In the genomic region with DNA sequence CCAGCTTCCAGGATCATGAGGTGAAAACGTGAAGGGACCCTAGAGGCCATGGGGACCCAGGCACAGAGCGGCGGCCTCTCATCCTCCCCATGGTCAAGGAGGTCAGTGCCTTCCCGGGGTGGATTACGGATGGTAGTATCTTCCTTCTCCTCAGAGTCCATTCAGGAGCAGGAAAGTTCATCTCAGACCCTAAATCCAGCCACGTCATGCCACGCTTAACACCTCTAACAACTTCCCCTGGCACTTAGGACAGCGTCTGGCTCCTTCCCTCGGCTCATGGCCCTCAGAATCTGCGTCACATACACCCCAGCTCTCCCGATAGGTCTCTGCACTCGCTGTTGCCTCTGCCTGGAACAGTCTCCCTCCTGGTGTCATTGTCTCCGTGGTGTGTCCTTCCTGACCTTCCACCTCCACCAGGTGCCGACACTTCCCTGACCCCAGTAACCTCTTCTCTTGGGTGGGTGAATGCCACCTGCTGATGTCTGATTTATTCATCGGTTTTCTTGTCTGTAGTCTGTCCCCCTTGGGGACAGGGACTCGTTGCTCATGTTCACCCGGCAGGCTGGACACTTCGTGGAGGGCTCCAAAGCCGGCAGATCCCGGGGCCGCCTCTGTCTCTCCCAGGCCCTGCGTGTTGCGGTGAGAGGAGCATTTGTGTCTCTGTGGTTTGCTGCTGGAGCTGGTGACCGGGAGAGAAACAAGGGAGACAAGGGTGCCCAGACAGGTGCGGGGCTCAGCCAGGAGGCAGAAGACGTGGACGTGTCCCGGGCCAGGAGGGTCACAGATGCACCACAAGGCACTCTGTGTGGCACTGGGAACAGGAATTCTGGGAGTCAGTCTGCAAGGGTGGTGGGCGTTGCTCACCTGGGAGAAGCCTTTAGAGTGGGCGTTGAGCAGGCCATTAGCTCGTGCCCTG, we compare ENCODE assay signal across 16 cellular contexts. TPM values are rescaled to one million over a fixed set of nuclear protein-coding genes. Genes with fewer than 3 reads are reported as not detected.
DNase-seq lines count a peak whose midpoint lies in the region; FAIRE-seq and TF ChIP-seq lines count a peak whose summit lies in the region.
"Had no signal": no experiment of that assay in that cellular context is flagged by ENCODE, and none has a peak within 500 bp of the region (broad histone marks: within the 10 kb centered on the region; RNA-seq: fewer than 3 reads in every experiment).

No MANE protein-coding gene starts in this region.

- H3K4me1 Mint-ChIP-seq in activated CD4-positive, alpha-beta memory T cell treated with anti-CD3 and anti-CD28 coated beads, Interleukin-2, amount 10 ng/mL, durations not matched to agents 7 days and 5 days: peaks cover 64% of the 10 kb centered on the region
- H3K4me1 Mint-ChIP-seq in activated CD4-positive, alpha-beta memory T cell treated with anti-CD3 and anti-CD28 coated beads for 36 hours (ENCODE audit: low read depth): peaks cover 38% of the 10 kb centered on the region
- H3K4me1 Mint-ChIP-seq in dendritic cell treated with granulocyte-macrophage colony-stimulating factor and Interleukin-4, amounts not matched to agents 40 ng/mL and 50 ng/mL, for 4 days (ENCODE audit: low read depth): peaks cover 62% of the 10 kb centered on the region
- peaks cover 15% of the 10 kb centered on the region for H3K4me1 Mint-ChIP-seq in progenitor cell of endocrine pancreas (ENCODE audit: low read depth)

- no peak for TF ChIP-seq EP300 in Ishikawa (IDR thresholded peaks at IDR 0.05; ENCODE audit: borderline replicate concordance)

- no peak overlapping the region for H3K4me3 ChIP-seq in small intestine (ENCODE audit: low read depth in 1 of 2, low read length in 2 of 2)
- H3K4me3 ChIP-seq: smooth muscle cell had no signal

- H3K4me1 ChIP-seq in small intestine (ENCODE audit: control insufficient read depth in 2 of 2, insufficient read depth in 1 of 2, low read depth in 1 of 2, low read length in 1 of 2): peaks cover 26 to 32% of the 10 kb centered on the region in 2 donors

- TF ChIP-seq RAD21 in Ishikawa (IDR thresholded peaks at IDR 0.05; ENCODE audit: low read depth): no peak

- H3K36me3 Mint-ChIP-seq in activated CD4-positive, alpha-beta memory T cell treated with anti-CD3 and anti-CD28 coated beads, Interleukin-2, amount 10 ng/mL, durations not matched to agents 7 days and 5 days (ENCODE audit: low read depth): no peaks in the 10 kb centered on the region
- no peaks in the 10 kb centered on the region for H3K36me3 Mint-ChIP-seq in activated CD4-positive, alpha-beta memory T cell treated with anti-CD3 and anti-CD28 coated beads for 36 hours
- no peaks in the 10 kb centered on the region for H3K36me3 Mint-ChIP-seq in dendritic cell treated with granulocyte-macrophage colony-stimulating factor and Interleukin-4, amounts not matched to agents 40 ng/mL and 50 ng/mL, for 4 days (ENCODE audit: low read depth)
- H3K36me3 Mint-ChIP-seq in progenitor cell of endocrine pancreas (ENCODE audit: insufficient read depth): no peaks in the 10 kb centered on the region

- CTCF ChIA-PET in activated CD4-positive, alpha-beta memory T cell treated with anti-CD3 and anti-CD28 coated beads, Interleukin-2, amount 10 ng/mL, durations not matched to agents 7 days and 5 days (lab: Charles Lee): no interaction called here
- CTCF ChIA-PET in activated CD4-positive, alpha-beta memory T cell treated with anti-CD3 and anti-CD28 coated beads for 36 hours (lab: Charles Lee): no interaction called here

- 90 to 92% (median 92%) methylated on average over 31 of the region's 31 CpGs for WGBS in small intestine, 3 donors

- H3K27ac Mint-ChIP-seq in activated CD4-positive, alpha-beta memory T cell treated with anti-CD3 and anti-CD28 coated beads, Interleukin-2, amount 10 ng/mL, durations not matched to agents 7 days and 5 days: peak overlapping the region; percentile 19
- no peak overlapping the region for H3K27ac Mint-ChIP-seq in activated CD4-positive, alpha-beta memory T cell treated with anti-CD3 and anti-CD28 coated beads for 36 hours
- H3K27ac Mint-ChIP-seq in dendritic cell treated with granulocyte-macrophage colony-stimulating factor and Interleukin-4, amounts not matched to agents 40 ng/mL and 50 ng/mL, for 4 days: peak overlapping the region; percentile 23
- H3K27ac Mint-ChIP-seq in progenitor cell of endocrine pancreas: peak overlapping the region; percentile 45

- no peaks in the 10 kb centered on the region for H3K27me3 Mint-ChIP-seq in activated CD4-positive, alpha-beta memory T cell treated with anti-CD3 and anti-CD28 coated beads, Interleukin-2, amount 10 ng/mL, durations not matched to agents 7 days and 5 days
- no peaks in the 10 kb centered on the region for H3K27me3 Mint-ChIP-seq in activated CD4-positive, alpha-beta memory T cell treated with anti-CD3 and anti-CD28 coated beads for 36 hours
- peaks cover 35% of the 10 kb centered on the region for H3K27me3 Mint-ChIP-seq in dendritic cell treated with granulocyte-macrophage colony-stimulating factor and Interleukin-4, amounts not matched to agents 40 ng/mL and 50 ng/mL, for 4 days
- peaks cover 6% of the 10 kb centered on the region for H3K27me3 Mint-ChIP-seq in progenitor cell of endocrine pancreas

- H3K9me3 Mint-ChIP-seq in activated CD4-positive, alpha-beta memory T cell treated with anti-CD3 and anti-CD28 coated beads, Interleukin-2, amount 10 ng/mL, durations not matched to agents 7 days and 5 days: no peaks in the 10 kb centered on the region
- H3K9me3 Mint-ChIP-seq in activated CD4-positive, alpha-beta memory T cell treated with anti-CD3 and anti-CD28 coated beads for 36 hours: no peaks in the 10 kb centered on the region
- no peaks in the 10 kb centered on the region for H3K9me3 Mint-ChIP-seq in dendritic cell treated with granulocyte-macrophage colony-stimulating factor and Interleukin-4, amounts not matched to agents 40 ng/mL and 50 ng/mL, for 4 days
- no peaks in the 10 kb centered on the region for H3K9me3 Mint-ChIP-seq in progenitor cell of endocrine pancreas (ENCODE audit: low read depth)

- peak overlapping the region in 1 of 2 donors; percentile 50 for H3K27ac ChIP-seq in small intestine (ENCODE audit: low read depth in 1 of 2, low read length in 1 of 2)

- no peaks in the 10 kb centered on the region for H3K36me3 ChIP-seq in small intestine (ENCODE audit: control insufficient read depth in 2 of 2, insufficient read depth in 2 of 2, low read length in 2 of 2)

- intact Hi-C loops in activated CD4-positive, alpha-beta memory T cell treated with anti-CD3 and anti-CD28 coated beads for 36 hours (cut with micrococcal nuclease): loop anchor here (5.0 kb wide), 2 partner anchors 57 to 173 kb away; no protein-coding TSS in a partner anchor
- intact Hi-C loops in dendritic cell treated with granulocyte-macrophage colony-stimulating factor and Interleukin-4, amounts not matched to agents 40 ng/mL and 50 ng/mL, for 4 days (cut with micrococcal nuclease): no loop called here

- POLR2A ChIA-PET in activated CD4-positive, alpha-beta memory T cell treated with anti-CD3 and anti-CD28 coated beads, Interleukin-2, amount 10 ng/mL, durations not matched to agents 7 days and 5 days (lab: Charles Lee): no interaction called here
- POLR2A ChIA-PET in activated CD4-positive, alpha-beta memory T cell treated with anti-CD3 and anti-CD28 coated beads for 36 hours (lab: Charles Lee): no interaction called here

- H3K9me3 ChIP-seq in small intestine (ENCODE audit: control insufficient read depth, low read depth): no peaks in the 10 kb centered on the region

- H3K4me3 Mint-ChIP-seq in activated CD4-positive, alpha-beta memory T cell treated with anti-CD3 and anti-CD28 coated beads, Interleukin-2, amount 10 ng/mL, durations not matched to agents 7 days and 5 days: peak overlapping the region; percentile 6
- no peak overlapping the region for H3K4me3 Mint-ChIP-seq in activated CD4-positive, alpha-beta memory T cell treated with anti-CD3 and anti-CD28 coated beads for 36 hours
- H3K4me3 Mint-ChIP-seq in dendritic cell treated with granulocyte-macrophage colony-stimulating factor and Interleukin-4, amounts not matched to agents 40 ng/mL and 50 ng/mL, for 4 days: no peak overlapping the region
- H3K4me3 Mint-ChIP-seq in progenitor cell of endocrine pancreas (ENCODE audit: low read depth): no peak overlapping the region

- FAIRE-seq in small intestine (lab: Jason Lieb, UNC): no peak
- FAIRE-seq: TTC549 had no signal

- no peak for DNase-seq in activated CD4-positive, alpha-beta memory T cell treated with anti-CD3 and anti-CD28 coated beads, Interleukin-2, amount 10 ng/mL, durations not matched to agents 7 days and 5 days
- no peak for DNase-seq in activated CD4-positive, alpha-beta memory T cell treated with anti-CD3 and anti-CD28 coated beads for 36 hours
- DNase-seq in progenitor cell of endocrine pancreas (ENCODE audit: low spot score, unreplicated experiment): no peak
- DNase-seq in small intestine: no peak
- no peak for DNase-seq in NCI-H748 (lab: John Stamatoyannopoulos, UW; ENCODE audit: unreplicated experiment)
- DNase-seq in NCI-H2196 treated with DMSO at 0.1 percent for 48 hours (lab: John Stamatoyannopoulos, UW; ENCODE audit: unreplicated experiment): no peak
- DNase-seq: activated CD8-positive, alpha-beta memory T cell treated with anti-CD3 and anti-CD28 coated beads, Interleukin-2, amount 50 U/mL, for 4 hours; cortex of kidney; NCI-H1417; NCI-H524; nucleus accumbens had no signal

- TF ChIP-seq CTCF in progenitor cell of endocrine pancreas (IDR thresholded peaks at IDR 0.05; ENCODE audit: unreplicated experiment): no peak

- H3K27me3 ChIP-seq in small intestine (ENCODE audit: control insufficient read depth in 2 of 2, insufficient read depth in 2 of 2, low read length in 2 of 2): no peaks in the 10 kb centered on the region

TF ChIP-seq in Ishikawa, 13 proteins besides CTCF, POLR2A, EP300 and RAD21 (continues in another document):
- peak; percentile 54; the same call in 1 of the 2 replicates for TF ChIP-seq EGR1 (IDR thresholded peaks at IDR 0.05)

RNA-seq across cellular contexts. Expression of gene MYEOV, which starts 1.4 kb away (rescaled TPM):
- not detected for total RNA-seq in activated CD4-positive, alpha-beta memory T cell treated with anti-CD3 and anti-CD28 coated beads, Interleukin-2, amount 10 ng/mL, durations not matched to agents 7 days and 5 days
- total RNA-seq in activated CD4-positive, alpha-beta memory T cell treated with anti-CD3 and anti-CD28 coated beads for 36 hours: under 1 TPM in 1 of 2 experiments, not detected in 1; 0.14 TPM
- total RNA-seq in progenitor cell of endocrine pancreas: 0.14 TPM in 1 of 2 replicates, not detected in the other
- 1 to 10 TPM in 2 of 3 donors, under 1 TPM in 1; 0.67 to 3.6 (median 2.4) TPM for polyA plus RNA-seq in small intestine
- total RNA-seq: smooth muscle cell, temporal lobe had no signal
